ENCODE assay signal across 1 cellular context in the genomic region with DNA sequence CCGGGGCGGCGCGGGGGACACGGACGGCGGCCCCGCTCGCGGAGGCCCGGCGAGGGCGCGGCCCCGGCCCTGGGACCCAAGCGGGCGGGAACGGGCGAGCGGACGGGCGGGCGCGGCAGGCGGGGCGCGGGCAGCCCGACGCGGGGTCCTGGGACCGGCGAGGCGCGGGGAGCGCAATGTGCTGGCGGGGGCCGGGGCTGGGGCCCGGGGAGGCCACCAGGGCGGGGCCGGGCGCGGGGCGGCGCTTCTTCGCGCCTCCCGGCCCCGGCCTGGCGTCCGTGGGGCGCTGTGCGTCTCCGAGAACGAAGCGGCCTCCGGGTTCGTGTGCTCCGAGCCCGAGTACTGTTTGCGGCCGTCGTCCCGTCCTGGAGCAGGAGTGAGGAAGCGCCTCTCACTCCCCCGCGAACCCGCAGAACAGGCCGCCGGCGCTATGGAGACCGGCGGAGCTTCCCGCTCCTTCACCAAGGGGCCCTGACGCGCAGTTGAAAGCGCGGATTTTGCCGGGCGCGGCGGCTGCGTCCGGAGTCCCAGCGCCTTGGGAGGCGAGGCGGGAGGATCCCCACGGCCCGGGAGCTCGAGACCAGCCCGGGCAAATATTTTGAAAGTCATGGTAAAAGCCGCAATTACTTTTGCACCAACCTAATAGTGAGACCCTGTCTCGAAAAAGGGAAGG.
A peak's percentile ranks its signal among the peaks of the same experiment; 100 is the strongest.
TF ChIP-seq lines count a peak whose summit lies in the region.

No MANE protein-coding gene starts in this region.

TF ChIP-seq in HepG2, 621 proteins besides CTCF, POLR2A, EP300 and RAD21 (continued from another document and continues in another):
- 0 out of 2 replicates have a peak, but pooled peaks have one; percentile 25 for TF ChIP-seq ZNF629 (CRISPR knock-in tag; conservative IDR thresholded peaks at IDR 0.05)
- peak; percentile 72; the same call in 1 of the 2 replicates for TF ChIP-seq ARNT2 (CRISPR knock-in tag; IDR thresholded peaks at IDR 0.05; ENCODE audit: low read depth)
- peak; percentile 43; the same call in 1 of the 2 replicates for TF ChIP-seq ZC3H13 (CRISPR knock-in tag; IDR thresholded peaks at IDR 0.05)
- TF ChIP-seq DNMT1 (CRISPR knock-in tag; IDR thresholded peaks at IDR 0.05), result no peak
- TF ChIP-seq ZNF362 (CRISPR knock-in tag; IDR thresholded peaks at IDR 0.05; ENCODE audit: borderline replicate concordance), result no peak
- TF ChIP-seq HCFC1 (IDR thresholded peaks at IDR 0.05; ENCODE audit: low read depth, low read length), result 0 out of 2 replicates have a peak, but pooled peaks have one; percentile 11
- peak; percentile 69 for TF ChIP-seq RBM39 (IDR thresholded peaks at IDR 0.05; ENCODE audit: low read depth, low read length, poor library complexity, severe bottlenecking)
- peak; percentile 75 for TF ChIP-seq POLR2AphosphoS5 (IDR thresholded peaks at IDR 0.05; ENCODE audit: low read depth, low read length)
- peak; percentile 56; the same call in 1 of the 2 replicates for TF ChIP-seq ZNF891 (CRISPR knock-in tag; IDR thresholded peaks at IDR 0.05)
- 0 out of 2 replicates have a peak, but pooled peaks have one; percentile 46 for TF ChIP-seq DMAP1 (CRISPR knock-in tag; IDR thresholded peaks at IDR 0.05)
- TF ChIP-seq, protein P1, sequence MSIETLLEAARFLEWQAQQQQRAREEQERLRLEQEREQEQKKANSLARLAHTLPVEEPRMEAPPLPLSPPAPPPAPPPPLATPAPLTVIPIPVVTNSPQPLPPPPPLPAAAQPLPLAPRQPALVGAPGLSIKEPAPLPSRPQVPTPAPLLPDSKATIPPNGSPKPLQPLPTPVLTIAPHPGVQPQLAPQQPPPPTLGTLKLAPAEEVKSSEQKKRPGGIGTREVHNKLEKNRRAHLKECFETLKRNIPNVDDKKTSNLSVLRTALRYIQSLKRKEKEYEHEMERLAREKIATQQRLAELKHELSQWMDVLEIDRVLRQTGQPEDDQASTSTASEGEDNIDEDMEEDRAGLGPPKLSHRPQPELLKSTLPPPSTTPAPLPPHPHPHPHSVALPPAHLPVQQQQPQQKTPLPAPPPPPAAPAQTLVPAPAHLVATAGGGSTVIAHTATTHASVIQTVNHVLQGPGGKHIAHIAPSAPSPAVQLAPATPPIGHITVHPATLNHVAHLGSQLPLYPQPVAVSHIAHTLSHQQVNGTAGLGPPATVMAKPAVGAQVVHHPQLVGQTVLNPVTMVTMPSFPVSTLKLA (IDR thresholded peaks at IDR 0.05), result no peak
- TF ChIP-seq, protein P2, sequence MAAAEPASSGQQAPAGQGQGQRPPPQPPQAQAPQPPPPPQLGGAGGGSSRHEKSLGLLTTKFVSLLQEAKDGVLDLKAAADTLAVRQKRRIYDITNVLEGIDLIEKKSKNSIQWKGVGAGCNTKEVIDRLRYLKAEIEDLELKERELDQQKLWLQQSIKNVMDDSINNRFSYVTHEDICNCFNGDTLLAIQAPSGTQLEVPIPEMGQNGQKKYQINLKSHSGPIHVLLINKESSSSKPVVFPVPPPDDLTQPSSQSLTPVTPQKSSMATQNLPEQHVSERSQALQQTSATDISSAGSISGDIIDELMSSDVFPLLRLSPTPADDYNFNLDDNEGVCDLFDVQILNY (CRISPR knock-in tag; conservative IDR thresholded peaks at IDR 0.05), result 0 out of 2 replicates have a peak, but pooled peaks have one; percentile 34
- peak; percentile 46; the same call in 1 of the 2 replicates for TF ChIP-seq ZNF605 (CRISPR knock-in tag; IDR thresholded peaks at IDR 0.05)
- 0 out of 2 replicates have a peak, but pooled peaks have one; percentile 44 for TF ChIP-seq POGK (CRISPR knock-in tag; conservative IDR thresholded peaks at IDR 0.05)
- TF ChIP-seq ZNF670 (CRISPR knock-in tag; IDR thresholded peaks at IDR 0.05; ENCODE audit: borderline replicate concordance), result peak; percentile 59; the same call in 1 of the 2 replicates
- peak; percentile 52; the same call in 1 of the 2 replicates for TF ChIP-seq ELF1 (CRISPR knock-in tag; IDR thresholded peaks at IDR 0.05)
- peak; percentile 94 for TF ChIP-seq ZFX (CRISPR knock-in tag; IDR thresholded peaks at IDR 0.05; ENCODE audit: low read depth)
- TF ChIP-seq, protein P3, sequence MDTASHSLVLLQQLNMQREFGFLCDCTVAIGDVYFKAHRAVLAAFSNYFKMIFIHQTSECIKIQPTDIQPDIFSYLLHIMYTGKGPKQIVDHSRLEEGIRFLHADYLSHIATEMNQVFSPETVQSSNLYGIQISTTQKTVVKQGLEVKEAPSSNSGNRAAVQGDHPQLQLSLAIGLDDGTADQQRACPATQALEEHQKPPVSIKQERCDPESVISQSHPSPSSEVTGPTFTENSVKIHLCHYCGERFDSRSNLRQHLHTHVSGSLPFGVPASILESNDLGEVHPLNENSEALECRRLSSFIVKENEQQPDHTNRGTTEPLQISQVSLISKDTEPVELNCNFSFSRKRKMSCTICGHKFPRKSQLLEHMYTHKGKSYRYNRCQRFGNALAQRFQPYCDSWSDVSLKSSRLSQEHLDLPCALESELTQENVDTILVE (CRISPR knock-in tag; IDR thresholded peaks at IDR 0.05), result peak; percentile 82
- TF ChIP-seq ZBTB7B (CRISPR knock-in tag; IDR thresholded peaks at IDR 0.05), result peak; percentile 20; the same call in 1 of the 2 replicates
- no peak for TF ChIP-seq ZNF230 (CRISPR knock-in tag; IDR thresholded peaks at IDR 0.05)
- TF ChIP-seq, protein P4, sequence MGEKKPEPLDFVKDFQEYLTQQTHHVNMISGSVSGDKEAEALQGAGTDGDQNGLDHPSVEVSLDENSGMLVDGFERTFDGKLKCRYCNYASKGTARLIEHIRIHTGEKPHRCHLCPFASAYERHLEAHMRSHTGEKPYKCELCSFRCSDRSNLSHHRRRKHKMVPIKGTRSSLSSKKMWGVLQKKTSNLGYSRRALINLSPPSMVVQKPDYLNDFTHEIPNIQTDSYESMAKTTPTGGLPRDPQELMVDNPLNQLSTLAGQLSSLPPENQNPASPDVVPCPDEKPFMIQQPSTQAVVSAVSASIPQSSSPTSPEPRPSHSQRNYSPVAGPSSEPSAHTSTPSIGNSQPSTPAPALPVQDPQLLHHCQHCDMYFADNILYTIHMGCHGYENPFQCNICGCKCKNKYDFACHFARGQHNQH (CRISPR knock-in tag; IDR thresholded peaks at IDR 0.05), result peak; percentile 63; the same call in 1 of the 2 replicates
- peak; percentile 23 for TF ChIP-seq BCL6 (CRISPR knock-in tag; IDR thresholded peaks at IDR 0.05)
- peak; percentile 59 for TF ChIP-seq HNRNPLL (IDR thresholded peaks at IDR 0.05; ENCODE audit: low read depth, low read length, poor library complexity, severe bottlenecking)
- no peak for TF ChIP-seq NAIF1 (CRISPR knock-in tag; IDR thresholded peaks at IDR 0.05; ENCODE audit: borderline replicate concordance)
- TF ChIP-seq IKZF4 (CRISPR knock-in tag; IDR thresholded peaks at IDR 0.05; ENCODE audit: borderline replicate concordance, low read depth, not compliant biosample characterization), result peak; percentile 55
- TF ChIP-seq REPIN1 (CRISPR knock-in tag; IDR thresholded peaks at IDR 0.05; ENCODE audit: borderline replicate concordance, low read depth), result peak; percentile 69; the same call in 1 of the 2 replicates
- peak; percentile 58 for TF ChIP-seq ZNF331 (CRISPR knock-in tag; IDR thresholded peaks at IDR 0.05)
- TF ChIP-seq ZNF616 (CRISPR knock-in tag; IDR thresholded peaks at IDR 0.05; ENCODE audit: low read depth), result no peak
- TF ChIP-seq ISL2 (CRISPR knock-in tag; IDR thresholded peaks at IDR 0.05), result 0 out of 2 replicates have a peak, but pooled peaks have one; percentile 21
- TF ChIP-seq ZNF577 (CRISPR knock-in tag; IDR thresholded peaks at IDR 0.05; ENCODE audit: borderline replicate concordance, low read depth), result no peak
- 0 out of 2 replicates have a peak, but pooled peaks have one; percentile 30 for TF ChIP-seq CBFB (CRISPR knock-in tag; IDR thresholded peaks at IDR 0.05)
- 0 out of 2 replicates have a peak, but pooled peaks have one; percentile 12 for TF ChIP-seq NCOA2 (CRISPR knock-in tag; IDR thresholded peaks at IDR 0.05)
- no peak for TF ChIP-seq ZFP36L2 (CRISPR knock-in tag; IDR thresholded peaks at IDR 0.05)
- TF ChIP-seq TBX3 (IDR thresholded peaks at IDR 0.05; ENCODE audit: borderline replicate concordance), result peak; percentile 26; the same call in 1 of the 2 replicates
- no peak for TF ChIP-seq SMC3 (IDR thresholded peaks at IDR 0.05; ENCODE audit: low read length)
- peak; percentile 83 for TF ChIP-seq RBFOX2 (IDR thresholded peaks at IDR 0.05; ENCODE audit: low read depth, low read length)
- peak; percentile 29 for TF ChIP-seq AGO2 (optimal IDR thresholded peaks at IDR 0.05; ENCODE audit: low read depth, low read length)
- TF ChIP-seq, protein P5, sequence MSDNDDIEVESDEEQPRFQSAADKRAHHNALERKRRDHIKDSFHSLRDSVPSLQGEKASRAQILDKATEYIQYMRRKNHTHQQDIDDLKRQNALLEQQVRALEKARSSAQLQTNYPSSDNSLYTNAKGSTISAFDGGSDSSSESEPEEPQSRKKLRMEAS (IDR thresholded peaks at IDR 0.05), result peak; percentile 65
- peak; percentile 67; the same call in 1 of the 2 replicates for TF ChIP-seq KDM5B (CRISPR knock-in tag; IDR thresholded peaks at IDR 0.05; ENCODE audit: borderline replicate concordance)
- 0 out of 2 replicates have a peak, but pooled peaks have one; percentile 28 for TF ChIP-seq HOXA5 (CRISPR knock-in tag; IDR thresholded peaks at IDR 0.05)
- TF ChIP-seq ZMAT3 (CRISPR knock-in tag; conservative IDR thresholded peaks at IDR 0.05), result peak; percentile 80
- no peak for TF ChIP-seq NCOA5 (CRISPR knock-in tag; IDR thresholded peaks at IDR 0.05)
- TF ChIP-seq PPARG (CRISPR knock-in tag; conservative IDR thresholded peaks at IDR 0.05), result peak; percentile 61; the same call in 1 of the 2 replicates
- peak; percentile 59 for TF ChIP-seq FOXA3 (CRISPR knock-in tag; IDR thresholded peaks at IDR 0.05)
- TF ChIP-seq ZNF451 (CRISPR knock-in tag; IDR thresholded peaks at IDR 0.05), result 0 out of 2 replicates have a peak, but pooled peaks have one; percentile 16
- no peak for TF ChIP-seq ATF1 (CRISPR knock-in tag; IDR thresholded peaks at IDR 0.05)
- peak; percentile 47; the same call in 1 of the 2 replicates for TF ChIP-seq KDM3A (CRISPR knock-in tag; IDR thresholded peaks at IDR 0.05; ENCODE audit: low read depth)
- TF ChIP-seq, protein P6, sequence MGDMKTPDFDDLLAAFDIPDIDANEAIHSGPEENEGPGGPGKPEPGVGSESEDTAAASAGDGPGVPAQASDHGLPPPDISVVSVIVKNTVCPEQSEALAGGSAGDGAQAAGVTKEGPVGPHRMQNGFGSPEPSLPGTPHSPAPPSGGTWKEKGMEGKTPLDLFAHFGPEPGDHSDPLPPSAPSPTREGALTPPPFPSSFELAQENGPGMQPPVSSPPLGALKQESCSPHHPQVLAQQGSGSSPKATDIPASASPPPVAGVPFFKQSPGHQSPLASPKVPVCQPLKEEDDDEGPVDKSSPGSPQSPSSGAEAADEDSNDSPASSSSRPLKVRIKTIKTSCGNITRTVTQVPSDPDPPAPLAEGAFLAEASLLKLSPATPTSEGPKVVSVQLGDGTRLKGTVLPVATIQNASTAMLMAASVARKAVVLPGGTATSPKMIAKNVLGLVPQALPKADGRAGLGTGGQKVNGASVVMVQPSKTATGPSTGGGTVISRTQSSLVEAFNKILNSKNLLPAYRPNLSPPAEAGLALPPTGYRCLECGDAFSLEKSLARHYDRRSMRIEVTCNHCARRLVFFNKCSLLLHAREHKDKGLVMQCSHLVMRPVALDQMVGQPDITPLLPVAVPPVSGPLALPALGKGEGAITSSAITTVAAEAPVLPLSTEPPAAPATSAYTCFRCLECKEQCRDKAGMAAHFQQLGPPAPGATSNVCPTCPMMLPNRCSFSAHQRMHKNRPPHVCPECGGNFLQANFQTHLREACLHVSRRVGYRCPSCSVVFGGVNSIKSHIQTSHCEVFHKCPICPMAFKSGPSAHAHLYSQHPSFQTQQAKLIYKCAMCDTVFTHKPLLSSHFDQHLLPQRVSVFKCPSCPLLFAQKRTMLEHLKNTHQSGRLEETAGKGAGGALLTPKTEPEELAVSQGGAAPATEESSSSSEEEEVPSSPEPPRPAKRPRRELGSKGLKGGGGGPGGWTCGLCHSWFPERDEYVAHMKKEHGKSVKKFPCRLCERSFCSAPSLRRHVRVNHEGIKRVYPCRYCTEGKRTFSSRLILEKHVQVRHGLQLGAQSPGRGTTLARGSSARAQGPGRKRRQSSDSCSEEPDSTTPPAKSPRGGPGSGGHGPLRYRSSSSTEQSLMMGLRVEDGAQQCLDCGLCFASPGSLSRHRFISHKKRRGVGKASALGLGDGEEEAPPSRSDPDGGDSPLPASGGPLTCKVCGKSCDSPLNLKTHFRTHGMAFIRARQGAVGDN (CRISPR knock-in tag; IDR thresholded peaks at IDR 0.05), result peak; percentile 85
- 0 out of 2 replicates have a peak, but pooled peaks have one; percentile 33 for TF ChIP-seq ZNF337 (CRISPR knock-in tag; IDR thresholded peaks at IDR 0.05; ENCODE audit: borderline replicate concordance, low read depth)
- no peak for TF ChIP-seq PTBP1 (IDR thresholded peaks at IDR 0.05; ENCODE audit: low read depth, low read length, poor library complexity, severe bottlenecking)
- 0 out of 2 replicates have a peak, but pooled peaks have one; percentile 24 for TF ChIP-seq ZNF441 (CRISPR knock-in tag; IDR thresholded peaks at IDR 0.05; ENCODE audit: borderline replicate concordance)
- TF ChIP-seq TBP (CRISPR knock-in tag; IDR thresholded peaks at IDR 0.05), result no peak
- peak; percentile 56; the same call in 1 of the 2 replicates for TF ChIP-seq SALL1 (CRISPR knock-in tag; IDR thresholded peaks at IDR 0.05)
- no peak for TF ChIP-seq ZBTB43 (CRISPR knock-in tag; conservative IDR thresholded peaks at IDR 0.05)
